Comparison of ENCODE assay signal across 25 cellular contexts in the genomic region with DNA sequence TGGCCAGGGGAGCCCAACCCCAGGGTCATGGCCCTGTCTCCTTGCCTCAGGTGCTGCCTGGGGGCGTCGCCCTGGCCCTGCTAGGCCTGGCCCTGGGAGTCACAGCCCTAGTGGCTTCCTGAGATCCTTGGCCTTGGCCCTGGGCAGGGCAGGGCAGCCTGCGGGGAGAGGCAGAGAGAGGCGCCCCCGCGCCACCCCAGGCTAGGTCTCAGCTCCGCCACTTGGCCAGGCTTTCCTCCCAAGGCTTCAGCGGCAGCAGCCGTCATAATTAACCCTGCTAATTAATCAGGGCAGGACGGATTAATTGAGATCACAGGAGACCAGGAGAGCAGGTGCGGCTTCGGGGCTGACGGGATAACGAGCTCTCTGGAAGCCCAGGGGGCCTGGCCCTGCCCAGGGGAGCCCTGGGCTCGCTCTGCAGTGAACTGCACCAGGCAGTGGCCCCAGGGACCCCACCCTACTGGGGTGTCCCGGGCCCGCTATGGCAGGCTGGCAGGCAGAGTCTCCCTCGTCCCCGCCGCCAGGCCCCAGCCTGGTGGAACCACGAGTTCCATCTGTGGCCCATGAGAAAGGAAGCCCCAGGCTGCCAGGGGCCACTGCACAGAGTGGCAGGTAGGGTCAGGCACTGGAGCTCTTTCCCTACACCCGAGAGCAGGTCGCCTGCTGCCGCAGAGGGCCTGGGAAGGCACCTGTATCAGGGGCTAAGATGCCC.
A peak's percentile ranks its signal among the peaks of the same experiment; 100 is the strongest.
DNase-seq lines count a peak whose midpoint lies in the region; ATAC-seq and TF ChIP-seq lines count a peak whose summit lies in the region.
"Had no signal": no experiment of that assay in that cellular context is flagged by ENCODE, and none has a peak within 500 bp of the region (broad histone marks: within the 10 kb centered on the region; RNA-seq: fewer than 3 reads in every experiment).

No MANE protein-coding gene starts in this region.

- no peak overlapping the region for H3K27ac Mint-ChIP-seq in neural progenitor cell
- H3K27ac Mint-ChIP-seq: CD4-positive, alpha-beta memory T cell; HFFc6; T-cell had no signal

- no peak overlapping the region for H3K4me2 ChIP-seq in neural progenitor cell
- H3K4me2 ChIP-seq: BLaER1 treated with 17β-estradiol and CSF1 and Interleukin-3, amounts not matched to agents 10 nM and 100 nM; KMS-11 had no signal

- no peak overlapping the region for H3K9ac ChIP-seq in neural progenitor cell
- H3K9ac ChIP-seq: BLaER1 treated with 17β-estradiol and CSF1 and Interleukin-3, amounts not matched to agents 10 nM and 100 nM; KMS-11 had no signal

- no peak for TF ChIP-seq CTCF in neural progenitor cell (IDR thresholded peaks at IDR 0.05)

- no peaks in the 10 kb centered on the region for H3F3A ChIP-seq in neural progenitor cell (ENCODE audit: low read depth)

- no peaks in the 10 kb centered on the region for H3K9me3 Mint-ChIP-seq in neural progenitor cell
- H3K9me3 Mint-ChIP-seq: HFFc6, T-cell had no signal

- no peak overlapping the region for H2AFZ ChIP-seq in neural progenitor cell (replicated peaks)

- H4K20me1 ChIP-seq in neural progenitor cell (ENCODE audit: low read depth), result no peaks in the 10 kb centered on the region
- H4K20me1 ChIP-seq: BLaER1 treated with 17β-estradiol and CSF1 and Interleukin-3, amounts not matched to agents 10 nM and 100 nM had no signal

- no peaks in the 10 kb centered on the region for H3K79me2 ChIP-seq in neural progenitor cell (ENCODE audit: low read depth)

- H3K27me3 Mint-ChIP-seq in neural progenitor cell (ENCODE audit: insufficient read depth, low read depth), result peaks cover 11% of the 10 kb centered on the region

- H3K4me3 ChIP-seq in neural progenitor cell, result no peak overlapping the region
- H3K4me3 ChIP-seq: BLaER1 treated with 17β-estradiol and CSF1 and Interleukin-3, amounts not matched to agents 10 nM and 100 nM had no signal

- no peaks in the 10 kb centered on the region for H3K27me3 ChIP-seq in neural progenitor cell
- H3K27me3 ChIP-seq: BLaER1 treated with 17β-estradiol and CSF1 and Interleukin-3, amounts not matched to agents 10 nM and 100 nM had no signal

- peak in 2 of 3 experiments; percentile 42 to 70 for DNase-seq in NCI-H1417 (lab: John Stamatoyannopoulos, UW)
- no peak for DNase-seq in NCI-H1417 treated with DMSO at 0.1 percent for 48 hours (lab: John Stamatoyannopoulos, UW)
- DNase-seq in D341Med (ENCODE audit: low spot score), result peak; percentile 80
- peak; percentile 70 for DNase-seq in NCI-H69 (lab: John Stamatoyannopoulos, UW)
- peak; percentile 30 for DNase-seq in neural progenitor cell (ENCODE audit: low spot score)
- DNase-seq: 8988T; CD4-positive, alpha-beta memory T cell; EL; GF-D8; H7; HFFc6; IMR-90; NCI-H1092 treated with DMSO at 0.1 percent for 48 hours; NCI-H2029; NCI-H345; NCI-H526; NK-92 treated with Interleukin-12 subunit alpha and Interleukin-12 subunit beta, amount 100 ng/mL, for 24 hours; T-cell had no signal

- H3K4me3 Mint-ChIP-seq in neural progenitor cell, result no peak overlapping the region
- H3K4me3 Mint-ChIP-seq: CD4-positive, alpha-beta memory T cell; HFFc6; T-cell had no signal

- H3K36me3 Mint-ChIP-seq in neural progenitor cell, result no peaks in the 10 kb centered on the region
- H3K36me3 Mint-ChIP-seq: CD4-positive, alpha-beta memory T cell; T-cell had no signal

- H3K9me3 ChIP-seq in neural progenitor cell (ENCODE audit: low read depth), result no peaks in the 10 kb centered on the region
- H3K9me3 ChIP-seq: BLaER1 treated with 17β-estradiol and CSF1 and Interleukin-3, amounts not matched to agents 10 nM and 100 nM had no signal

- no peak for ATAC-seq in HG03432 (IDR thresholded peaks at IDR 0.05; ENCODE audit: unreplicated experiment)
- ATAC-seq in GM21786 (IDR thresholded peaks at IDR 0.05; ENCODE audit: unreplicated experiment), result no peak
- no peak for ATAC-seq in HG03097 (IDR thresholded peaks at IDR 0.05; ENCODE audit: low FRiP score, unreplicated experiment)
- ATAC-seq: Panc1, SK-N-SH treated with all-trans-retinoic acid at 6 μM for 48 hours, T-cell had no signal

- no peaks in the 10 kb centered on the region for H3K4me1 ChIP-seq in neural progenitor cell

- H3K4me1 Mint-ChIP-seq in neural progenitor cell, result no peaks in the 10 kb centered on the region
- H3K4me1 Mint-ChIP-seq: CD4-positive, alpha-beta memory T cell; T-cell had no signal

- H3K36me3 ChIP-seq in neural progenitor cell, result no peaks in the 10 kb centered on the region
- H3K36me3 ChIP-seq: BLaER1 treated with 17β-estradiol and CSF1 and Interleukin-3, amounts not matched to agents 10 nM and 100 nM had no signal

- no peak overlapping the region for H3K27ac ChIP-seq in neural progenitor cell
- H3K27ac ChIP-seq: BLaER1 treated with 17β-estradiol and CSF1 and Interleukin-3, amounts not matched to agents 10 nM and 100 nM; KMS-11 had no signal
